ENCODE assay signal across 8 cellular contexts in the genomic region with DNA sequence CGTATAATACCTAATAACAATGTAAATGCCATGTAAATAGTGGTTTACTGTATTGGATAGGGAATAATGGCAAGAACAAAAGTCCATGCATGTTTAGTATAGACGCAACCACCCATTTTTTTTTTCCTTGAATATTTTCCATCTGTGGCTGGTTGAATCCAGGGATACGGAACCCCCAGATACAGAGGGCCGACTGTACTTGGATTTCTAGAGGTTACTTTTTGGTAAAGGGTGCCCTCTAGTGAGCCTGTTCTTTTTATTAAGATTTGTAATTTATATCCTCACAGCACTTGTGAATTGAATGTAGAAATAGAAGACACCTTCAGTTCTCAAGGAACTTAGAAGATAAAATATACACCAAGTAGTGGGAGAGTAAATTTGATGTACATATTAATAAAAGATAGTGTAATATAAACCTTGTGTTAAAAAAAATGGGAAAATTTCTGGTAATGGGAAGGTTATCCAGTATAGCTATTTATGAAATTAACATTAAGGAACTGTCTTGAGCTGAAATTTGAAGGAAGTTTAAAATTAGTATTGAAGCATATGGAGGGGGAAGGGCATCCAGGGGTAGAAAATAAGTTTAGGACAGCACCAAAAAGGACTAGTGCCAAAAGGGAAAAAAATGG. TPM values are rescaled to one million over a fixed set of nuclear protein-coding genes. Genes with fewer than 3 reads are reported as not detected.
DNase-seq lines count a peak whose midpoint lies in the region; ATAC-seq, FAIRE-seq and TF ChIP-seq lines count a peak whose summit lies in the region.

No MANE protein-coding gene starts in this region.

- no peaks in the 10 kb centered on the region for H3K79me2 ChIP-seq in keratinocyte (ENCODE audit: control insufficient read depth, insufficient read depth, low read length)

- peak; percentile 52 for TF ChIP-seq CTCF in GM10266 (IDR thresholded peaks at IDR 0.05; ENCODE audit: control insufficient read depth, insufficient read depth, low read depth, missing control alignments)
- TF ChIP-seq CTCF in keratinocyte (optimal IDR thresholded peaks at IDR 0.05 in 1 of 3, IDR thresholded peaks at IDR 0.05 in 1 of 3, conservative IDR thresholded peaks at IDR 0.05 in 1 of 3; ENCODE audit: extremely low read depth in 1 of 3, insufficient read depth in 2 of 3, low read length in 3 of 3): peak; percentile 18 to 31 (median 24)
- TF ChIP-seq CTCF in upper lobe of left lung (IDR thresholded peaks at IDR 0.05): peak; percentile 16 to 50 (median 30)

- H3K4me3 ChIP-seq in keratinocyte (ENCODE audit: control insufficient read depth in 2 of 3, extremely low read depth in 1 of 3, insufficient read depth in 2 of 3, low read depth in 1 of 3, low read length in 3 of 3): no peak overlapping the region
- no peak overlapping the region for H3K4me3 ChIP-seq in upper lobe of left lung

- H3K9me1 ChIP-seq in keratinocyte (ENCODE audit: control insufficient read depth, extremely low read depth, insufficient read depth, low read length): no peaks in the 10 kb centered on the region

- no peaks in the 10 kb centered on the region for H3K4me1 ChIP-seq in keratinocyte (ENCODE audit: control insufficient read depth, extremely low read depth, insufficient read depth, low read length)
- H3K4me1 ChIP-seq in upper lobe of left lung: peaks cover 0 to 11% (median 8%) of the 10 kb centered on the region in 4 donors

- no peak for TF ChIP-seq EP300 in upper lobe of left lung (IDR thresholded peaks at IDR 0.05)

- H3K9me3 ChIP-seq in keratinocyte (ENCODE audit: control insufficient read depth, low read depth, low read length) (no peaks in the 10 kb centered on the region), upper lobe of left lung (no peaks in the 10 kb centered on the region)

- no peaks in the 10 kb centered on the region for H4K20me1 ChIP-seq in keratinocyte (ENCODE audit: control insufficient read depth, extremely low read depth, insufficient read depth, low read length)

- DNase-seq in A172 (ENCODE audit: low spot score) (peak; percentile 48), GM10266 (ENCODE audit: extremely low spot score) (no peak), NCI-H2227 treated with DMSO at 0.1 percent for 48 hours (lab: John Stamatoyannopoulos, UW) (peak; percentile 44), astrocyte of the hippocampus (ENCODE audit: low read depth, low spot score) (peak; percentile 64), keratinocyte (ENCODE audit: low read depth, low spot score) (no peak), upper lobe of left lung (no peak)

- no peak overlapping the region for H2AFZ ChIP-seq in keratinocyte (ENCODE audit: control insufficient read depth, low read length)

- H3K9ac ChIP-seq in keratinocyte (ENCODE audit: control insufficient read depth, extremely low read depth, insufficient read depth, low read length): no peak overlapping the region

- H3K4me2 ChIP-seq in keratinocyte (ENCODE audit: control insufficient read depth, extremely low read depth, insufficient read depth, low read depth, low read length): no peak overlapping the region

- TF ChIP-seq POLR2A in upper lobe of left lung (IDR thresholded peaks at IDR 0.05): no peak

- H3K27me3 ChIP-seq in keratinocyte (ENCODE audit: control insufficient read depth, extremely low read depth, insufficient read depth, low read length): no peaks in the 10 kb centered on the region
- H3K27me3 ChIP-seq in upper lobe of left lung: no peaks in the 10 kb centered on the region

- no peak for FAIRE-seq in keratinocyte (lab: Jason Lieb, UNC)

- H3K27ac ChIP-seq in keratinocyte (ENCODE audit: control insufficient read depth, insufficient read depth, low read length): no peak overlapping the region
- H3K27ac ChIP-seq in upper lobe of left lung: no peak overlapping the region

- H3K36me3 ChIP-seq in keratinocyte (ENCODE audit: control insufficient read depth in 2 of 2, extremely low read depth in 1 of 2, insufficient read depth in 2 of 2, low read length in 2 of 2) (no peaks in the 10 kb centered on the region), upper lobe of left lung (no peaks in the 10 kb centered on the region)

- 35% methylated on average over 4 of the region's 4 CpGs for WGBS in upper lobe of left lung, 2 donors

- dilution Hi-C loops in keratinocyte (cut with MboI; ENCODE audit: extremely low pct_ligation_motif_present, low sequenced_read_pairs): no loop called here

- ATAC-seq in upper lobe of left lung (ENCODE audit: low FRiP score in 2 of 2) (peak in 1 of 2 donors; percentile 58), GM18873 (IDR thresholded peaks at IDR 0.05; ENCODE audit: low FRiP score, unreplicated experiment) (no peak), GM21367 (IDR thresholded peaks at IDR 0.05; ENCODE audit: unreplicated experiment) (no peak)

RNA-seq across cellular contexts. Expression of a gene that starts 32.0 kb away (rescaled TPM):
- 15.7 and 17.6 TPM in 2 replicates for total RNA-seq in A172 (2014; rRNA removed; shearing (Covaris generic))
- polyA plus RNA-seq in keratinocyte: 1.2 to 2.6 TPM (median 1.4 TPM) in 3 replicates
- polyA plus RNA-seq in keratinocyte (2011; ENCODE audit: low read depth): 2.9 TPM
- polyA plus RNA-seq in keratinocyte (2011; cell fraction: cytosol; rRNA removed): 0.62 and 1.6 TPM in 2 replicates
- polyA plus RNA-seq in keratinocyte (2011; cell fraction: nucleus; rRNA removed): 1.5 and 2.2 TPM in 2 replicates
- polyA plus RNA-seq in keratinocyte (2012; ENCODE audit: low replicate concordance): 1.3 and 1.5 TPM in 2 replicates
- 0.59 to 1.3 TPM in 2 of 3 replicates, not detected in the other for polyA minus RNA-seq in keratinocyte
- not detected for polyA minus RNA-seq in keratinocyte (2011; cell fraction: cytosol; rRNA and poly(A)+ RNA removed)
- 2.1 and 6.9 TPM in 2 replicates for polyA minus RNA-seq in keratinocyte (2011; cell fraction: nucleus; rRNA and poly(A)+ RNA removed)
- 10 to 100 TPM in 5 of 6 donors, 1 to 10 TPM in 1; 7.1 to 27.3 (median 20.1) TPM for total RNA-seq in upper lobe of left lung

Comparison
In these comparisons a context has a peak if more than half of its experiments do, and no peak if none do; other contexts are left out.
1. DNase-seq: peak in A172 (single experiment), NCI-H2227 treated with DMSO at 0.1 percent for 48 hours (single experiment) and astrocyte of the hippocampus (single experiment); none in GM10266 (single experiment), keratinocyte (single experiment) and upper lobe of left lung (0 of 2).
2. Peak in every context shown above with its lines, with median percentiles within 50 percentile points of each other: CTCF ChIP-seq.